31 cellular contexts compared by ENCODE assay signal in genomic region chr1:56524263-56524662, GRCh38. TPM values are rescaled to one million over a fixed set of nuclear protein-coding genes. Genes with fewer than 3 reads are reported as not detected.
"Had no signal": no experiment of that assay in that cellular context is flagged by ENCODE, and none has a peak within 500 bp of the region (broad histone marks: within the 10 kb centered on the region; RNA-seq: fewer than 3 reads in every experiment).

No MANE protein-coding gene starts in this region.

- ATAC-seq: activated CD4-positive, CD25-positive, alpha-beta regulatory T cell treated with anti-CD3 and anti-CD28 coated beads, Interleukin-2, amount 50 U/mL, for 24 hours; esophagus mucosa; left lung; mucosa of descending colon; sciatic nerve; stimulated activated naive CD8-positive, alpha-beta T cell treated with anti-CD3 and anti-CD28 coated beads, Interleukin-15, amount 100 ng/mL, for 72 hours; upper lobe of right lung had no signal

- DNase-seq: activated CD4-positive, alpha-beta T cell treated with anti-CD3 and anti-CD28 coated beads for 48 hours; activated CD4-positive, alpha-beta T cell treated with anti-CD3 and anti-CD28 coated beads, Interleukin-2, amount 50 U/mL, for 48 hours; activated CD8-positive, alpha-beta memory T cell treated with anti-CD3 and anti-CD28 coated beads, Interleukin-2, amount 50 U/mL, for 4 hours; activated T-cell treated with anti-CD3 and anti-CD28 coated beads, Interleukin-2, amount 50 U/mL, for 24 hours; endodermal cell; foreskin fibroblast; kidney glomerular epithelial cell; left lung; mucosa of descending colon; retina; stimulated activated CD4-positive, alpha-beta T cell treated with anti-CD3 and anti-CD28 coated beads, Interleukin-12 subunit alpha, Interleukin-12 subunit beta, amount 100 ng/mL, for 4 hours; stimulated activated CD4-positive, alpha-beta T cell treated with anti-CD3 and anti-CD28 coated beads, Interleukin-4, amount 100 ng/mL, for 1 hour; stimulated activated naive CD8-positive, alpha-beta T cell treated with anti-CD3 and anti-CD28 coated beads, Interleukin-15, amount 100 ng/mL, for 72 hours; substantia nigra; T-helper 9 cell; upper lobe of right lung had no signal

- H3K27ac ChIP-seq: upper lobe of right lung, VCaP had no signal

- H3K27me3 Mint-ChIP-seq: activated naive CD4-positive, alpha-beta T cell treated with anti-CD3 and anti-CD28 coated beads, Interleukin-2, amount 50 U/mL, for 24 hours; activated T-cell treated with anti-CD3 and anti-CD28 coated beads, Interleukin-2, amount 50 U/mL, for 24 hours; central memory CD8-positive, alpha-beta T cell; stimulated activated naive CD8-positive, alpha-beta T cell treated with anti-CD3 and anti-CD28 coated beads, Interleukin-15, amount 100 ng/mL, for 72 hours had no signal

- H3K4me3 ChIP-seq: left lung, lung, mucosa of descending colon, skin epidermis, upper lobe of right lung had no signal

- H3K4me1 Mint-ChIP-seq: activated naive CD4-positive, alpha-beta T cell treated with anti-CD3 and anti-CD28 coated beads, Interleukin-2, amount 50 U/mL, for 24 hours; central memory CD8-positive, alpha-beta T cell had no signal

- H3K9me3 ChIP-seq: left lung, mucosa of descending colon, upper lobe of right lung had no signal

- H3K4me3 Mint-ChIP-seq: activated naive CD4-positive, alpha-beta T cell treated with anti-CD3 and anti-CD28 coated beads, Interleukin-2, amount 50 U/mL, for 24 hours; activated T-cell treated with anti-CD3 and anti-CD28 coated beads, Interleukin-2, amount 50 U/mL, for 24 hours; central memory CD8-positive, alpha-beta T cell; dendritic cell treated with granulocyte-macrophage colony-stimulating factor and Interleukin-4, amounts not matched to agents 40 ng/mL and 50 ng/mL, for 4 days; endodermal cell; nephron; stimulated activated naive CD8-positive, alpha-beta T cell treated with anti-CD3 and anti-CD28 coated beads, Interleukin-15, amount 100 ng/mL, for 72 hours had no signal

- FAIRE-seq: bronchial epithelial cell, TTC549 had no signal

- H3K27ac Mint-ChIP-seq: activated naive CD4-positive, alpha-beta T cell treated with anti-CD3 and anti-CD28 coated beads, Interleukin-2, amount 50 U/mL, for 24 hours; activated T-cell treated with anti-CD3 and anti-CD28 coated beads, Interleukin-2, amount 50 U/mL, for 24 hours; activated T-helper 2 cell treated with anti-CD3 and anti-CD28 coated beads, Interferon-gamma antibody, Interleukin-2, Interleukin-4, amounts not matched to agents 10 μg/mL and 5 μg/mL and 100 μg/mL, durations not matched to agents 14 hours and 24 hours and 36 hours; dendritic cell treated with granulocyte-macrophage colony-stimulating factor and Interleukin-4, amounts not matched to agents 40 ng/mL and 50 ng/mL, for 4 days; endodermal cell; nephron; stimulated activated naive CD8-positive, alpha-beta T cell treated with anti-CD3 and anti-CD28 coated beads, Interleukin-15, amount 100 ng/mL, for 72 hours had no signal

- H3K36me3 Mint-ChIP-seq: activated naive CD4-positive, alpha-beta T cell treated with anti-CD3 and anti-CD28 coated beads, Interleukin-2, amount 50 U/mL, for 24 hours had no signal

- H3K9me3 Mint-ChIP-seq: activated naive CD4-positive, alpha-beta T cell treated with anti-CD3 and anti-CD28 coated beads, Interleukin-2, amount 50 U/mL, for 24 hours; activated T-cell treated with anti-CD3 and anti-CD28 coated beads, Interleukin-2, amount 50 U/mL, for 24 hours; activated T-helper 2 cell treated with anti-CD3 and anti-CD28 coated beads, Interferon-gamma antibody, Interleukin-2, Interleukin-4, amounts not matched to agents 10 μg/mL and 5 μg/mL and 100 μg/mL, durations not matched to agents 14 hours and 24 hours and 36 hours; central memory CD8-positive, alpha-beta T cell; dendritic cell treated with granulocyte-macrophage colony-stimulating factor and Interleukin-4, amounts not matched to agents 40 ng/mL and 50 ng/mL, for 4 days; endodermal cell; nephron; stimulated activated naive CD8-positive, alpha-beta T cell treated with anti-CD3 and anti-CD28 coated beads, Interleukin-15, amount 100 ng/mL, for 72 hours had no signal

- H3K27me3 ChIP-seq: left lung, upper lobe of right lung had no signal

RNA-seq across cellular contexts. Expression of gene PLPP3, which starts 55.1 kb away (rescaled TPM):
- total RNA-seq: activated CD8-positive, alpha-beta memory T cell treated with anti-CD3 and anti-CD28 coated beads for 36 hours; activated T-helper 2 cell treated with anti-CD3 and anti-CD28 coated beads, Interferon-gamma antibody, Interleukin-2, Interleukin-4, amounts not matched to agents 10 μg/mL and 5 μg/mL and 100 μg/mL, durations not matched to agents 14 hours and 24 hours and 36 hours; T-helper 1 cell treated with Interleukin-12 subunit alpha and Interleukin-12 subunit beta and Interleukin-4 antibody, amounts not matched to agents 30 ng/mL and 1 ng/mL, for 36 hours had no signal
